1 cellular context compared by ENCODE assay signal in the genomic region with DNA sequence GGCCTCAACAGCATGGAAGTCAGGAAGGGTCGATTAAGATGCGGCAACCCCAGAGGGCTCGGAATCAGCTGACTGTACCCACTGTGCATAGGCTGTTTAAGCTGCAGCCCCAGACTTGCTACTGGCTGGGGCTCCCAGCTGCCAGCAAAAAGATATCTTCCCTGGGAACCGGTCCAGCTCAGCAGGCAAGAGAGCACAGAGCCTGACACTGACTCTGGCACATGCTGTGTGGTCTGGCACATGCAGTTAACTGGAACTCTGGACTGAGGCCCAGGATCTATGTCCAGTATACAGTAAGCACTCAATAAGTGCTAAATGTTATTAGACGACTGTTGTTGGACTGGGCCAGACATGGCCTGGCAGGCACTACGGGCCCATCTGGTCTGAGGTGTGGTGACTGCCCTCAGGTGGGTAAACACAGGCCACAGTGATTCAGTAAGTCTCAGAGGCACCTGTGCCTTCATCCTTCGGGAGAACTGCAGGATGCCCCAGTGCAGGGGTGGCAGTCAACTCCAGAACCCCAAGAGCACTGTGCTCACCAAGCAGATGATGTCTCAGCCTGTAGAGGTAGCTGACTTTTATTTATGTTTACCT.
TF ChIP-seq lines count a peak whose summit lies in the region.

No MANE protein-coding gene starts in this region.

TF ChIP-seq in HEK293, 187 proteins besides CTCF, POLR2A, EP300 and RAD21 (continued from another document):
- TF ChIP-seq, protein P1, sequence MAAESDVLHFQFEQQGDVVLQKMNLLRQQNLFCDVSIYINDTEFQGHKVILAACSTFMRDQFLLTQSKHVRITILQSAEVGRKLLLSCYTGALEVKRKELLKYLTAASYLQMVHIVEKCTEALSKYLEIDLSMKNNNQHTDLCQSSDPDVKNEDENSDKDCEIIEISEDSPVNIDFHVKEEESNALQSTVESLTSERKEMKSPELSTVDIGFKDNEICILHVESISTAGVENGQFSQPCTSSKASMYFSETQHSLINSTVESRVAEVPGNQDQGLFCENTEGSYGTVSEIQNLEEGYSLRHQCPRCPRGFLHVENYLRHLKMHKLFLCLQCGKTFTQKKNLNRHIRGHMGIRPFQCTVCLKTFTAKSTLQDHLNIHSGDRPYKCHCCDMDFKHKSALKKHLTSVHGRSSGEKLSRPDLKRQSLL (tag by site-specific recombination; IDR thresholded peaks at IDR 0.05) = no peak
- TF ChIP-seq ZIC2 (tag by site-specific recombination; IDR thresholded peaks at IDR 0.05) = peak; percentile 72
- no peak for TF ChIP-seq ZNF621 (tag by site-specific recombination; IDR thresholded peaks at IDR 0.05)
